ENCODE assay signal across 8 cellular contexts in genomic region chr12:575948-576612, GRCh38.
DNase-seq lines count a peak whose midpoint lies in the region; ATAC-seq and TF ChIP-seq lines count a peak whose summit lies in the region.

No MANE protein-coding gene starts in this region.

- intact Hi-C loops in Right ventricle myocardium superior (cut with DNase I), result loop anchor here (5.0 to 10.0 kb wide), 2 partner anchors 71 to 139 kb away; no protein-coding TSS in a partner anchor
- intact Hi-C loops in transverse colon (cut with DNase I; ENCODE audit: low total_unique reads), result loop anchor here (5.0 kb wide), 1 partner anchor 176 kb away; the partner anchor contains the start of gene WNK1

- H3K4me1 ChIP-seq in BE2C (peaks cover 26% of the 10 kb centered on the region), transverse colon (peaks cover 14 to 32% (median 22%) of the 10 kb centered on the region in 4 donors)

- peak; percentile 86 for DNase-seq in BE2C
- DNase-seq in M059J (ENCODE audit: low read depth), result peak; percentile 56
- peak; percentile 86 to 97 for DNase-seq in activated naive CD4-positive, alpha-beta T cell treated with anti-CD3 and anti-CD28 coated beads, Interleukin-2, amount 50 U/mL, for 72 hours (ENCODE audit: low spot score in 2 of 2)
- peak; percentile 92 for DNase-seq in Right ventricle myocardium superior
- peak; percentile 62 for DNase-seq in pons (ENCODE audit: low spot score)
- DNase-seq in transverse colon, result peak; percentile 84

- H3K9me3 Mint-ChIP-seq in activated naive CD4-positive, alpha-beta T cell treated with anti-CD3 and anti-CD28 coated beads, Interleukin-2, amount 50 U/mL, for 72 hours, result no peaks in the 10 kb centered on the region

- H3K36me3 ChIP-seq in BE2C (no peaks in the 10 kb centered on the region), transverse colon (no peaks in the 10 kb centered on the region)

- no peak for TF ChIP-seq POLR2A in transverse colon (IDR thresholded peaks at IDR 0.05)

- TF ChIP-seq CTCF in BE2C (IDR thresholded peaks at IDR 0.05; ENCODE audit: low read depth, low read length) (peak; percentile 89), transverse colon (IDR thresholded peaks at IDR 0.05) (peak; percentile 98 to 100 (median 100))

- WGBS in transverse colon (ENCODE audit: low coverage in 1 of 2), 2 donors, result 6 to 15% methylated on average over 5 to 38 of the region's 39 CpGs

- H3K27me3 ChIP-seq in BE2C (no peaks in the 10 kb centered on the region), transverse colon (no peaks in the 10 kb centered on the region)

- TF ChIP-seq EP300 in transverse colon (IDR thresholded peaks at IDR 0.05; ENCODE audit: low read depth), result no peak

- H3K27ac ChIP-seq in transverse colon, result peak overlapping the region; percentile 56 to 69 (median 61)

- ATAC-seq in GM19438 (IDR thresholded peaks at IDR 0.05; ENCODE audit: low read depth, unreplicated experiment) (peak; percentile 74), SK-N-SH treated with all-trans-retinoic acid at 6 μM for 48 hours (peak; percentile 91), Right ventricle myocardium superior (ENCODE audit: poor library complexity) (peak; percentile 69)
- ATAC-seq in activated naive CD4-positive, alpha-beta T cell treated with anti-CD3 and anti-CD28 coated beads, Interleukin-2, amount 50 U/mL, for 72 hours, result peak; percentile 75 to 84

- H3K9me3 ChIP-seq in BE2C (no peaks in the 10 kb centered on the region), transverse colon (no peaks in the 10 kb centered on the region)

- H3K36me3 Mint-ChIP-seq in activated naive CD4-positive, alpha-beta T cell treated with anti-CD3 and anti-CD28 coated beads, Interleukin-2, amount 50 U/mL, for 72 hours, result peaks cover 0 to 15% of the 10 kb centered on the region in 2 donors

- in situ Hi-C loops in transverse colon (cut with MboI; ENCODE audit: low pct_ligation_motif_present in 1 of 4, low pct_unique_long_range_greater_than_20kb in 1 of 4, low sequenced_read_pairs in 3 of 4), result loop anchor here in 3 of 4 donors (5.0 to 25.0 kb wide), 4 partner anchors 161 to 379 kb away; no protein-coding TSS in a partner anchor

- peak overlapping the region; percentile 22 to 72 for H3K27ac Mint-ChIP-seq in activated naive CD4-positive, alpha-beta T cell treated with anti-CD3 and anti-CD28 coated beads, Interleukin-2, amount 50 U/mL, for 72 hours

- H3K4me3 ChIP-seq in BE2C (ENCODE audit: low read depth, low read length), result no peak overlapping the region
- peak overlapping the region in 1 of 4 donors; percentile 33 for H3K4me3 ChIP-seq in transverse colon

TF ChIP-seq in SK-N-SH treated with all-trans-retinoic acid at 6 μM for 48 hours, 23 proteins besides CTCF, POLR2A, EP300 and RAD21:
- TF ChIP-seq SNAI2 (CRISPR knock-in tag; IDR thresholded peaks at IDR 0.05) (no peak), OSR1 (CRISPR knock-in tag; IDR thresholded peaks at IDR 0.05) (no peak)
